In genomic region chr2:16088713-16089112, GRCh38 we compare ENCODE assay signal across 37 cellular contexts.
"Had no signal": no experiment of that assay in that cellular context is flagged by ENCODE, and none has a peak within 500 bp of the region (broad histone marks: within the 10 kb centered on the region; RNA-seq: fewer than 3 reads in every experiment).

No MANE protein-coding gene starts in this region.

- H3K9me3 Mint-ChIP-seq: activated CD4-positive, alpha-beta memory T cell treated with anti-CD3 and anti-CD28 coated beads, Interleukin-2, amount 10 ng/mL, durations not matched to agents 7 days and 5 days; activated CD4-positive, alpha-beta T cell treated with anti-CD3 and anti-CD28 coated beads, Interleukin-2, amount 10 ng/mL, durations not matched to agents 7 days and 5 days; activated naive CD4-positive, alpha-beta T cell treated with anti-CD3 and anti-CD28 coated beads, Interleukin-2, amount 10 ng/mL, durations not matched to agents 7 days and 5 days; activated naive CD4-positive, alpha-beta T cell treated with anti-CD3 and anti-CD28 coated beads, Interleukin-2, amount 50 U/mL, for 24 hours; activated naive CD8-positive, alpha-beta T cell treated with anti-CD3 and anti-CD28 coated beads, Interleukin-2, amount 10 ng/mL, durations not matched to agents 7 days and 5 days; activated naive CD8-positive, alpha-beta T cell treated with anti-CD3 and anti-CD28 coated beads, Interleukin-2, amount 50 U/mL, for 24 hours; activated T-cell treated with anti-CD3 and anti-CD28 coated beads, Interleukin-2, amount 50 U/mL, for 24 hours; activated T-helper 2 cell treated with anti-CD3 and anti-CD28 coated beads, Interferon-gamma antibody, Interleukin-2, Interleukin-4, amounts not matched to agents 10 μg/mL and 5 μg/mL and 100 μg/mL, durations not matched to agents 14 hours and 24 hours and 36 hours; central memory CD8-positive, alpha-beta T cell; T-helper 1 cell treated with Interleukin-12 subunit alpha and Interleukin-12 subunit beta and Interleukin-4 antibody, amounts not matched to agents 30 μg/mL and 1 μg/mL, for 36 hours; T-helper 2 cell treated with Interferon-gamma antibody and Interleukin-4, amounts not matched to agents 5 μg/mL and 100 μg/mL, for 36 hours; WTC11 had no signal

- H3K36me3 Mint-ChIP-seq: activated CD8-positive, alpha-beta memory T cell treated with anti-CD3 and anti-CD28 coated beads, Interleukin-2, amount 10 ng/mL, durations not matched to agents 7 days and 5 days; activated naive CD4-positive, alpha-beta T cell treated with anti-CD3 and anti-CD28 coated beads, Interleukin-2, amount 10 ng/mL, durations not matched to agents 7 days and 5 days; activated naive CD4-positive, alpha-beta T cell treated with anti-CD3 and anti-CD28 coated beads, Interleukin-2, amount 50 U/mL, for 24 hours; activated naive CD8-positive, alpha-beta T cell; activated naive CD8-positive, alpha-beta T cell treated with anti-CD3 and anti-CD28 coated beads, Interleukin-2, amount 10 ng/mL, durations not matched to agents 7 days and 5 days; brain; WTC11 had no signal

- DNase-seq: activated CD4-positive, alpha-beta memory T cell treated with anti-CD3 and anti-CD28 coated beads, Interleukin-2, amount 10 ng/mL, durations not matched to agents 7 days and 5 days; activated CD4-positive, alpha-beta T cell treated with anti-CD3 and anti-CD28 coated beads for 1 hour; activated CD4-positive, alpha-beta T cell treated with anti-CD3 and anti-CD28 coated beads for 36 hours; activated CD4-positive, alpha-beta T cell treated with anti-CD3 and anti-CD28 coated beads for 48 hours; activated CD4-positive, alpha-beta T cell treated with anti-CD3 and anti-CD28 coated beads, Interleukin-2, amount 10 ng/mL, durations not matched to agents 7 days and 5 days; activated CD4-positive, alpha-beta T cell treated with anti-CD3 and anti-CD28 coated beads, Interleukin-2, amount 50 U/mL, for 48 hours; activated CD4-positive, CD25-positive, alpha-beta regulatory T cell; activated CD8-positive, alpha-beta memory T cell treated with anti-CD3 and anti-CD28 coated beads for 24 hours; activated CD8-positive, alpha-beta memory T cell treated with anti-CD3 and anti-CD28 coated beads, Interleukin-2, amount 10 ng/mL, durations not matched to agents 7 days and 5 days; activated CD8-positive, alpha-beta memory T cell treated with anti-CD3 and anti-CD28 coated beads, Interleukin-2, amount 50 U/mL, for 48 hours; activated CD8-positive, alpha-beta T cell treated with anti-CD3 and anti-CD28 coated beads, Interleukin-2, amount 10 ng/mL, durations not matched to agents 7 days and 5 days; activated effector memory CD4-positive, alpha-beta T cell treated with Interleukin-2 at 50 U/mL for 16 hours; activated gamma-delta T cell; activated naive CD4-positive, alpha-beta T cell treated with anti-CD3 and anti-CD28 coated beads, Interleukin-2, amount 10 ng/mL, durations not matched to agents 7 days and 5 days; activated naive CD4-positive, alpha-beta T cell treated with Interleukin-2 at 50 U/mL for 16 hours; activated naive CD8-positive, alpha-beta T cell treated with anti-CD3 and anti-CD28 coated beads, Interleukin-2, amount 10 ng/mL, durations not matched to agents 7 days and 5 days; activated naive CD8-positive, alpha-beta T cell treated with anti-CD3 and anti-CD28 coated beads, Interleukin-2, amount 50 U/mL, for 24 hours; activated T-cell treated with anti-CD3 and anti-CD28 coated beads, Interleukin-2, amount 50 U/mL, for 24 hours; activated T-cell treated with anti-CD3 and anti-CD28 coated beads, Interleukin-2, amount 50 U/mL, for 48 hours; amygdala; anterior cingulate cortex; caudate nucleus; cerebellar nuclear complex; T-helper 2 cell; T-helper 9 cell; WERI-Rb-1 had no signal

- H3K9me3 ChIP-seq: ascending aorta had no signal

- H3K4me3 ChIP-seq: ascending aorta, cardiac muscle cell had no signal

- H3K36me3 ChIP-seq: ascending aorta, cardiac muscle cell, WERI-Rb-1 had no signal

- H3K27ac ChIP-seq: ascending aorta, cardiac muscle cell, WERI-Rb-1 had no signal

- H3K4me1 ChIP-seq: ascending aorta had no signal

- H3K27me3 Mint-ChIP-seq: activated CD4-positive, alpha-beta memory T cell treated with anti-CD3 and anti-CD28 coated beads, Interleukin-2, amount 10 ng/mL, durations not matched to agents 7 days and 5 days; activated CD4-positive, alpha-beta T cell treated with anti-CD3 and anti-CD28 coated beads for 36 hours; activated CD4-positive, alpha-beta T cell treated with anti-CD3 and anti-CD28 coated beads, Interleukin-2, amount 10 ng/mL, durations not matched to agents 7 days and 5 days; activated CD8-positive, alpha-beta memory T cell treated with anti-CD3 and anti-CD28 coated beads, Interleukin-2, amount 10 ng/mL, durations not matched to agents 7 days and 5 days; activated naive CD4-positive, alpha-beta T cell treated with anti-CD3 and anti-CD28 coated beads, Interleukin-2, amount 50 U/mL, for 24 hours; activated naive CD8-positive, alpha-beta T cell; activated naive CD8-positive, alpha-beta T cell treated with anti-CD3 and anti-CD28 coated beads, Interleukin-2, amount 10 ng/mL, durations not matched to agents 7 days and 5 days; activated naive CD8-positive, alpha-beta T cell treated with anti-CD3 and anti-CD28 coated beads, Interleukin-2, amount 50 U/mL, for 24 hours; activated T-cell treated with anti-CD3 and anti-CD28 coated beads, Interleukin-2, amount 50 U/mL, for 24 hours; central memory CD8-positive, alpha-beta T cell had no signal

- H3K4me1 Mint-ChIP-seq: activated CD4-positive, alpha-beta memory T cell treated with anti-CD3 and anti-CD28 coated beads, Interleukin-2, amount 10 ng/mL, durations not matched to agents 7 days and 5 days; activated CD4-positive, alpha-beta T cell treated with anti-CD3 and anti-CD28 coated beads, Interleukin-2, amount 10 ng/mL, durations not matched to agents 7 days and 5 days; activated CD8-positive, alpha-beta memory T cell treated with anti-CD3 and anti-CD28 coated beads, Interleukin-2, amount 10 ng/mL, durations not matched to agents 7 days and 5 days; activated naive CD4-positive, alpha-beta T cell treated with anti-CD3 and anti-CD28 coated beads, Interleukin-2, amount 10 ng/mL, durations not matched to agents 7 days and 5 days; activated naive CD4-positive, alpha-beta T cell treated with anti-CD3 and anti-CD28 coated beads, Interleukin-2, amount 50 U/mL, for 24 hours; activated naive CD8-positive, alpha-beta T cell treated with anti-CD3 and anti-CD28 coated beads, Interleukin-2, amount 10 ng/mL, durations not matched to agents 7 days and 5 days; activated naive CD8-positive, alpha-beta T cell treated with anti-CD3 and anti-CD28 coated beads, Interleukin-2, amount 50 U/mL, for 24 hours; central memory CD8-positive, alpha-beta T cell had no signal

- H3K27me3 ChIP-seq: ascending aorta, cardiac muscle cell had no signal

- H3K27ac Mint-ChIP-seq: activated CD4-positive, alpha-beta memory T cell treated with anti-CD3 and anti-CD28 coated beads, Interleukin-2, amount 10 ng/mL, durations not matched to agents 7 days and 5 days; activated CD4-positive, alpha-beta T cell treated with anti-CD3 and anti-CD28 coated beads for 36 hours; activated CD4-positive, alpha-beta T cell treated with anti-CD3 and anti-CD28 coated beads, Interleukin-2, amount 10 ng/mL, durations not matched to agents 7 days and 5 days; activated CD8-positive, alpha-beta memory T cell treated with anti-CD3 and anti-CD28 coated beads, Interleukin-2, amount 10 ng/mL, durations not matched to agents 7 days and 5 days; activated CD8-positive, alpha-beta T cell treated with anti-CD3 and anti-CD28 coated beads, Interleukin-2, amount 10 ng/mL, durations not matched to agents 7 days and 5 days; activated naive CD4-positive, alpha-beta T cell treated with anti-CD3 and anti-CD28 coated beads, Interleukin-2, amount 10 ng/mL, durations not matched to agents 7 days and 5 days; activated naive CD4-positive, alpha-beta T cell treated with anti-CD3 and anti-CD28 coated beads, Interleukin-2, amount 50 U/mL, for 24 hours; activated naive CD8-positive, alpha-beta T cell; activated naive CD8-positive, alpha-beta T cell treated with anti-CD3 and anti-CD28 coated beads, Interleukin-2, amount 10 ng/mL, durations not matched to agents 7 days and 5 days; activated naive CD8-positive, alpha-beta T cell treated with anti-CD3 and anti-CD28 coated beads, Interleukin-2, amount 50 U/mL, for 24 hours; activated T-cell treated with anti-CD3 and anti-CD28 coated beads, Interleukin-2, amount 50 U/mL, for 24 hours; activated T-helper 2 cell treated with anti-CD3 and anti-CD28 coated beads, Interferon-gamma antibody, Interleukin-2, Interleukin-4, amounts not matched to agents 10 μg/mL and 5 μg/mL and 100 μg/mL, durations not matched to agents 14 hours and 24 hours and 36 hours; brain; T-helper 1 cell treated with Interleukin-12 subunit alpha and Interleukin-12 subunit beta and Interleukin-4 antibody, amounts not matched to agents 30 μg/mL and 1 μg/mL, for 36 hours; T-helper 2 cell treated with Interferon-gamma antibody and Interleukin-4, amounts not matched to agents 5 μg/mL and 100 μg/mL, for 36 hours; WTC11 had no signal

- H3K4me3 Mint-ChIP-seq: activated CD4-positive, alpha-beta memory T cell treated with anti-CD3 and anti-CD28 coated beads, Interleukin-2, amount 10 ng/mL, durations not matched to agents 7 days and 5 days; activated CD4-positive, alpha-beta T cell treated with anti-CD3 and anti-CD28 coated beads for 36 hours; activated CD4-positive, alpha-beta T cell treated with anti-CD3 and anti-CD28 coated beads, Interleukin-2, amount 10 ng/mL, durations not matched to agents 7 days and 5 days; activated CD8-positive, alpha-beta memory T cell treated with anti-CD3 and anti-CD28 coated beads, Interleukin-2, amount 10 ng/mL, durations not matched to agents 7 days and 5 days; activated CD8-positive, alpha-beta T cell treated with anti-CD3 and anti-CD28 coated beads, Interleukin-2, amount 10 ng/mL, durations not matched to agents 7 days and 5 days; activated naive CD4-positive, alpha-beta T cell treated with anti-CD3 and anti-CD28 coated beads, Interleukin-2, amount 10 ng/mL, durations not matched to agents 7 days and 5 days; activated naive CD4-positive, alpha-beta T cell treated with anti-CD3 and anti-CD28 coated beads, Interleukin-2, amount 50 U/mL, for 24 hours; activated naive CD8-positive, alpha-beta T cell; activated naive CD8-positive, alpha-beta T cell treated with anti-CD3 and anti-CD28 coated beads, Interleukin-2, amount 10 ng/mL, durations not matched to agents 7 days and 5 days; activated naive CD8-positive, alpha-beta T cell treated with anti-CD3 and anti-CD28 coated beads, Interleukin-2, amount 50 U/mL, for 24 hours; activated T-cell treated with anti-CD3 and anti-CD28 coated beads, Interleukin-2, amount 50 U/mL, for 24 hours; brain; central memory CD8-positive, alpha-beta T cell; T-helper 1 cell treated with Interleukin-12 subunit alpha and Interleukin-12 subunit beta and Interleukin-4 antibody, amounts not matched to agents 30 μg/mL and 1 μg/mL, for 36 hours; T-helper 2 cell treated with Interferon-gamma antibody and Interleukin-4, amounts not matched to agents 5 μg/mL and 100 μg/mL, for 36 hours; WTC11 had no signal

- FAIRE-seq: bronchial epithelial cell had no signal
